Comparison of ENCODE assay signal across 1 cellular context in genomic region chr11:114180301-114181055, GRCh38.
TF ChIP-seq lines count a peak whose summit lies in the region.

No MANE protein-coding gene starts in this region.

TF ChIP-seq in IMR-90, 13 proteins besides CTCF, POLR2A, EP300 and RAD21 (continued from another document):
- TF ChIP-seq MAZ (IDR thresholded peaks at IDR 0.05; ENCODE audit: borderline replicate concordance, low read depth, low read length) (no peak), MXI1 (IDR thresholded peaks at IDR 0.05; ENCODE audit: borderline replicate concordance, low read depth, low read length) (no peak), CEBPB (IDR thresholded peaks at IDR 0.05; ENCODE audit: low read depth, low read length) (no peak)
